In genomic region chr20:32793059-32793458, GRCh38 we compare ENCODE assay signal across 14 cellular contexts. TPM values are rescaled to one million over a fixed set of nuclear protein-coding genes. Genes with fewer than 3 reads are reported as not detected.
DNase-seq lines count a peak whose midpoint lies in the region; ATAC-seq and TF ChIP-seq lines count a peak whose summit lies in the region.
"Had no signal": no experiment of that assay in that cellular context is flagged by ENCODE, and none has a peak within 500 bp of the region (broad histone marks: within the 10 kb centered on the region; RNA-seq: fewer than 3 reads in every experiment).

No MANE protein-coding gene starts in this region.

- no peaks in the 10 kb centered on the region for H3K27me3 Mint-ChIP-seq in activated CD4-positive, alpha-beta memory T cell treated with anti-CD3 and anti-CD28 coated beads for 36 hours
- H3K27me3 Mint-ChIP-seq in activated CD4-positive, alpha-beta memory T cell treated with anti-CD3 and anti-CD28 coated beads, Interleukin-2, amount 10 ng/mL, durations not matched to agents 7 days and 5 days, result no peaks in the 10 kb centered on the region
- H3K27me3 Mint-ChIP-seq in activated CD8-positive, alpha-beta T cell treated with anti-CD3 and anti-CD28 coated beads, Interleukin-2, amount 10 ng/mL, durations not matched to agents 7 days and 5 days (ENCODE audit: low read depth), result no peaks in the 10 kb centered on the region
- H3K27me3 Mint-ChIP-seq in naive B cell, result no peaks in the 10 kb centered on the region

- CTCF ChIA-PET in activated CD4-positive, alpha-beta memory T cell treated with anti-CD3 and anti-CD28 coated beads for 36 hours (lab: Charles Lee), result interaction anchor here (0.8 to 6.3 kb wide), 8 partner anchors 15 to 303 kb away, joined by 3 to 86 read pairs (median 5); partner anchors contain the start of genes C20orf203 and SUN5
- CTCF ChIA-PET in activated CD4-positive, alpha-beta memory T cell treated with anti-CD3 and anti-CD28 coated beads, Interleukin-2, amount 10 ng/mL, durations not matched to agents 7 days and 5 days (lab: Charles Lee), result interaction anchor here (1.4 to 1.6 kb wide), 2 partner anchors 9 to 15 kb away, joined by 7 read pairs; no protein-coding TSS in a partner anchor
- CTCF ChIA-PET in activated CD8-positive, alpha-beta T cell treated with anti-CD3 and anti-CD28 coated beads, Interleukin-2, amount 10 ng/mL, durations not matched to agents 7 days and 5 days (lab: Charles Lee), result interaction anchor here (1.0 to 2.1 kb wide), 7 partner anchors 15 to 303 kb away, joined by 3 to 14 read pairs (median 4); partner anchors contain the start of genes C20orf203 and MAPRE1

- TF ChIP-seq CTCF in GM12873 (IDR thresholded peaks at IDR 0.05; ENCODE audit: insufficient read depth, low read depth, low read length, missing control alignments), result peak; percentile 17

- peak overlapping the region; percentile 39 for H3K27ac Mint-ChIP-seq in activated CD4-positive, alpha-beta memory T cell treated with anti-CD3 and anti-CD28 coated beads for 36 hours
- no peak overlapping the region for H3K27ac Mint-ChIP-seq in activated CD4-positive, alpha-beta memory T cell treated with anti-CD3 and anti-CD28 coated beads, Interleukin-2, amount 10 ng/mL, durations not matched to agents 7 days and 5 days
- peak overlapping the region; percentile 73 for H3K27ac Mint-ChIP-seq in activated CD8-positive, alpha-beta T cell treated with anti-CD3 and anti-CD28 coated beads, Interleukin-2, amount 10 ng/mL, durations not matched to agents 7 days and 5 days
- H3K27ac Mint-ChIP-seq in naive B cell, result peak overlapping the region in 3 of 6 donors; percentile 52 to 87 (median 71)

- H3K4me3 Mint-ChIP-seq in activated CD4-positive, alpha-beta memory T cell treated with anti-CD3 and anti-CD28 coated beads for 36 hours, result no peak overlapping the region
- no peak overlapping the region for H3K4me3 Mint-ChIP-seq in activated CD4-positive, alpha-beta memory T cell treated with anti-CD3 and anti-CD28 coated beads, Interleukin-2, amount 10 ng/mL, durations not matched to agents 7 days and 5 days
- no peak overlapping the region for H3K4me3 Mint-ChIP-seq in activated CD8-positive, alpha-beta T cell treated with anti-CD3 and anti-CD28 coated beads, Interleukin-2, amount 10 ng/mL, durations not matched to agents 7 days and 5 days
- H3K4me3 Mint-ChIP-seq in naive B cell, result peak overlapping the region in 7 of 8 donors; percentile 34 to 70 (median 51)

- intact Hi-C loops in activated CD4-positive, alpha-beta memory T cell treated with anti-CD3 and anti-CD28 coated beads for 36 hours (cut with micrococcal nuclease), result loop anchor here (5.0 kb wide), 3 partner anchors 44 to 504 kb away; partner anchors contain the start of gene EFCAB8

- H3K4me1 Mint-ChIP-seq in activated CD4-positive, alpha-beta memory T cell treated with anti-CD3 and anti-CD28 coated beads for 36 hours (ENCODE audit: low read depth), result peaks cover 41% of the 10 kb centered on the region
- H3K4me1 Mint-ChIP-seq in activated CD4-positive, alpha-beta memory T cell treated with anti-CD3 and anti-CD28 coated beads, Interleukin-2, amount 10 ng/mL, durations not matched to agents 7 days and 5 days, result peaks cover 19% of the 10 kb centered on the region
- H3K4me1 Mint-ChIP-seq in activated CD8-positive, alpha-beta T cell treated with anti-CD3 and anti-CD28 coated beads, Interleukin-2, amount 10 ng/mL, durations not matched to agents 7 days and 5 days (ENCODE audit: low read depth), result peaks cover 30% of the 10 kb centered on the region
- H3K4me1 Mint-ChIP-seq in naive B cell, result peaks cover 31 to 45% (median 39%) of the 10 kb centered on the region in 3 donors

- no peak for ATAC-seq in activated CD8-positive, alpha-beta T cell treated with anti-CD3 and anti-CD28 coated beads, Interleukin-2, amount 10 ng/mL, durations not matched to agents 7 days and 5 days
- ATAC-seq in naive B cell (ENCODE audit: low read depth in 2 of 2) (no peak), HG02970 (IDR thresholded peaks at IDR 0.05; ENCODE audit: low FRiP score, unreplicated experiment) (no peak), GM18868 (IDR thresholded peaks at IDR 0.05; ENCODE audit: unreplicated experiment) (no peak)
- ATAC-seq: esophagus mucosa had no signal

- no peaks in the 10 kb centered on the region for H3K9me3 Mint-ChIP-seq in activated CD4-positive, alpha-beta memory T cell treated with anti-CD3 and anti-CD28 coated beads for 36 hours
- H3K9me3 Mint-ChIP-seq in activated CD4-positive, alpha-beta memory T cell treated with anti-CD3 and anti-CD28 coated beads, Interleukin-2, amount 10 ng/mL, durations not matched to agents 7 days and 5 days, result no peaks in the 10 kb centered on the region
- no peaks in the 10 kb centered on the region for H3K9me3 Mint-ChIP-seq in activated CD8-positive, alpha-beta T cell treated with anti-CD3 and anti-CD28 coated beads, Interleukin-2, amount 10 ng/mL, durations not matched to agents 7 days and 5 days (ENCODE audit: insufficient read depth)
- H3K9me3 Mint-ChIP-seq in naive B cell, result no peaks in the 10 kb centered on the region

- no peaks in the 10 kb centered on the region for H3K36me3 Mint-ChIP-seq in activated CD4-positive, alpha-beta memory T cell treated with anti-CD3 and anti-CD28 coated beads for 36 hours
- no peaks in the 10 kb centered on the region for H3K36me3 Mint-ChIP-seq in activated CD4-positive, alpha-beta memory T cell treated with anti-CD3 and anti-CD28 coated beads, Interleukin-2, amount 10 ng/mL, durations not matched to agents 7 days and 5 days (ENCODE audit: low read depth)
- peaks cover 10% of the 10 kb centered on the region for H3K36me3 Mint-ChIP-seq in activated CD8-positive, alpha-beta T cell treated with anti-CD3 and anti-CD28 coated beads, Interleukin-2, amount 10 ng/mL, durations not matched to agents 7 days and 5 days (ENCODE audit: low read depth)
- no peaks in the 10 kb centered on the region for H3K36me3 Mint-ChIP-seq in naive B cell

- POLR2A ChIA-PET in activated CD4-positive, alpha-beta memory T cell treated with anti-CD3 and anti-CD28 coated beads for 36 hours (lab: Charles Lee), result no interaction called here
- POLR2A ChIA-PET in activated CD4-positive, alpha-beta memory T cell treated with anti-CD3 and anti-CD28 coated beads, Interleukin-2, amount 10 ng/mL, durations not matched to agents 7 days and 5 days (lab: Charles Lee), result no interaction called here
- POLR2A ChIA-PET in activated CD8-positive, alpha-beta T cell treated with anti-CD3 and anti-CD28 coated beads, Interleukin-2, amount 10 ng/mL, durations not matched to agents 7 days and 5 days (lab: Charles Lee), result no interaction called here

- DNase-seq in activated CD4-positive, alpha-beta memory T cell treated with anti-CD3 and anti-CD28 coated beads for 36 hours, result no peak
- no peak for DNase-seq in activated CD4-positive, alpha-beta memory T cell treated with anti-CD3 and anti-CD28 coated beads, Interleukin-2, amount 10 ng/mL, durations not matched to agents 7 days and 5 days
- DNase-seq in activated CD8-positive, alpha-beta T cell treated with anti-CD3 and anti-CD28 coated beads, Interleukin-2, amount 10 ng/mL, durations not matched to agents 7 days and 5 days, result no peak
- DNase-seq in naive B cell, result no peak
- no peak for DNase-seq in stimulated activated CD4-positive, alpha-beta T cell treated with anti-CD3 and anti-CD28 coated beads, Interleukin-4, amount 100 ng/mL, for 4 hours
- DNase-seq: GF-D8, NCI-H2081, NCI-H524 treated with DMSO at 0.1 percent for 48 hours, SIG-M5, T1000 had no signal

RNA-seq across cellular contexts. Expression of gene MAPRE1, which starts 26.7 kb away (rescaled TPM):
- 100 to 1,000 TPM; 131 to 133 TPM for total RNA-seq in activated CD4-positive, alpha-beta memory T cell treated with anti-CD3 and anti-CD28 coated beads for 36 hours
- total RNA-seq in activated CD4-positive, alpha-beta memory T cell treated with anti-CD3 and anti-CD28 coated beads, Interleukin-2, amount 10 ng/mL, durations not matched to agents 7 days and 5 days, result 100 to 1,000 TPM; 134 to 135 TPM
- 100 to 1,000 TPM; 137 to 142 TPM for total RNA-seq in activated CD8-positive, alpha-beta T cell treated with anti-CD3 and anti-CD28 coated beads, Interleukin-2, amount 10 ng/mL, durations not matched to agents 7 days and 5 days
- polyA plus RNA-seq in naive B cell (ENCODE audit: low read depth in 6 of 6), result 10 to 100 TPM; 72.1 to 90.6 (median 85.3) TPM

RNA-seq across cellular contexts. Expression of gene DNMT3B, which starts 30.9 kb away (rescaled TPM):
- total RNA-seq in activated CD4-positive, alpha-beta memory T cell treated with anti-CD3 and anti-CD28 coated beads for 36 hours, result 1 to 10 TPM; 1.7 to 2.0 TPM
- 1 to 10 TPM; 2.2 to 2.4 TPM for total RNA-seq in activated CD4-positive, alpha-beta memory T cell treated with anti-CD3 and anti-CD28 coated beads, Interleukin-2, amount 10 ng/mL, durations not matched to agents 7 days and 5 days
- total RNA-seq in activated CD8-positive, alpha-beta T cell treated with anti-CD3 and anti-CD28 coated beads, Interleukin-2, amount 10 ng/mL, durations not matched to agents 7 days and 5 days, result 10 to 100 TPM in 1 of 2 experiments, 1 to 10 TPM in 1; 9.0 to 10.0 TPM
- polyA plus RNA-seq in naive B cell (ENCODE audit: low read depth in 6 of 6), result under 1 TPM in 3 of 6 donors, not detected in 3; 0.08 to 0.13 (median 0.10) TPM

RNA-seq across cellular contexts. Expression of gene COMMD7, which starts 49.8 kb away (rescaled TPM):
- total RNA-seq in activated CD4-positive, alpha-beta memory T cell treated with anti-CD3 and anti-CD28 coated beads for 36 hours, result 10 to 100 TPM; 38.1 to 39.6 TPM
- 10 to 100 TPM; 61.7 to 62.6 TPM for total RNA-seq in activated CD4-positive, alpha-beta memory T cell treated with anti-CD3 and anti-CD28 coated beads, Interleukin-2, amount 10 ng/mL, durations not matched to agents 7 days and 5 days
- total RNA-seq in activated CD8-positive, alpha-beta T cell treated with anti-CD3 and anti-CD28 coated beads, Interleukin-2, amount 10 ng/mL, durations not matched to agents 7 days and 5 days, result 10 to 100 TPM; 65.5 to 68.4 TPM
- 10 to 100 TPM; 80.6 to 96.9 (median 85.7) TPM for polyA plus RNA-seq in naive B cell (ENCODE audit: low read depth in 6 of 6)

Comparison
In these comparisons a context has a peak if more than half of its experiments do, and no peak if none do; other contexts are left out.
1. H3K4me3 Mint-ChIP-seq: peak in naive B cell (7 of 8); none in activated CD4-positive, alpha-beta memory T cell treated with anti-CD3 and anti-CD28 coated beads for 36 hours (single experiment), activated CD4-positive, alpha-beta memory T cell treated with anti-CD3 and anti-CD28 coated beads, Interleukin-2, amount 10 ng/mL, durations not matched to agents 7 days and 5 days (single experiment) and activated CD8-positive, alpha-beta T cell treated with anti-CD3 and anti-CD28 coated beads, Interleukin-2, amount 10 ng/mL, durations not matched to agents 7 days and 5 days (single experiment).